Comparison of ENCODE assay signal across 2 cellular contexts in genomic region chr19:34316247-34316646, GRCh38.
TF ChIP-seq lines count a peak whose summit lies in the region.

No MANE protein-coding gene starts in this region.

TF ChIP-seq in A549, 52 proteins besides CTCF, POLR2A, EP300 and RAD21 (continued from another document):
- TF ChIP-seq BCL3 (IDR thresholded peaks at IDR 0.05) (no peak), CEBPB (IDR thresholded peaks at IDR 0.05) (no peak), CBX2 (IDR thresholded peaks at IDR 0.05; ENCODE audit: borderline replicate concordance, low read depth) (no peak), EHMT2 (IDR thresholded peaks at IDR 0.05; ENCODE audit: low read depth) (no peak), USF2 (IDR thresholded peaks at IDR 0.05) (no peak), PBX3 (IDR thresholded peaks at IDR 0.05) (no peak), KDM5A (IDR thresholded peaks at IDR 0.05) (no peak), CHD2 (IDR thresholded peaks at IDR 0.05; ENCODE audit: low read length, partially characterized antibody) (no peak), EHF (CRISPR knock-in tag; IDR thresholded peaks at IDR 0.05) (no peak), JUNB (IDR thresholded peaks at IDR 0.05) (no peak), ELK1 (IDR thresholded peaks at IDR 0.05; ENCODE audit: low read depth, low read length) (no peak), FOSB (CRISPR knock-in tag; IDR thresholded peaks at IDR 0.05) (no peak), ATOH8 (CRISPR knock-in tag; IDR thresholded peaks at IDR 0.05; ENCODE audit: low read depth) (no peak), FOSL2 (IDR thresholded peaks at IDR 0.05) (no peak), FOSL2 (CRISPR knock-in tag; IDR thresholded peaks at IDR 0.05) (no peak), CHD4 (IDR thresholded peaks at IDR 0.05; ENCODE audit: borderline replicate concordance) (no peak), POLR2AphosphoS2 (conservative IDR thresholded peaks at IDR 0.05; ENCODE audit: low read length) (no peak)

TF ChIP-seq in K562, 482 proteins besides CTCF, POLR2A, EP300 and RAD21 (continued from another document):
- TF ChIP-seq BCLAF1 (IDR thresholded peaks at IDR 0.05; ENCODE audit: borderline replicate concordance in 1 of 2, control insufficient read depth in 1 of 2, low read depth in 2 of 2, low read length in 1 of 2): no peak
- no peak for TF ChIP-seq BRD4 (IDR thresholded peaks at IDR 0.05)
- no peak for TF ChIP-seq SMAD4 (CRISPR knock-in tag; conservative IDR thresholded peaks at IDR 0.05)
- no peak for TF ChIP-seq DMBX1 (CRISPR knock-in tag; IDR thresholded peaks at IDR 0.05; ENCODE audit: borderline replicate concordance)
- no peak for TF ChIP-seq ZNF212 (CRISPR knock-in tag; IDR thresholded peaks at IDR 0.05)
- no peak for TF ChIP-seq ZNF232 (CRISPR knock-in tag; IDR thresholded peaks at IDR 0.05)
- no peak for TF ChIP-seq CREB3L1 (IDR thresholded peaks at IDR 0.05; ENCODE audit: borderline replicate concordance, low read depth)
- TF ChIP-seq AFF1 (IDR thresholded peaks at IDR 0.05; ENCODE audit: low read depth in 1 of 2, partially characterized antibody in 2 of 2): no peak
- TF ChIP-seq ZFP36 (IDR thresholded peaks at IDR 0.05; ENCODE audit: low read depth, low read length, partially characterized antibody): no peak
